Comparison of ENCODE assay signal across 1 cellular context in the genomic region with DNA sequence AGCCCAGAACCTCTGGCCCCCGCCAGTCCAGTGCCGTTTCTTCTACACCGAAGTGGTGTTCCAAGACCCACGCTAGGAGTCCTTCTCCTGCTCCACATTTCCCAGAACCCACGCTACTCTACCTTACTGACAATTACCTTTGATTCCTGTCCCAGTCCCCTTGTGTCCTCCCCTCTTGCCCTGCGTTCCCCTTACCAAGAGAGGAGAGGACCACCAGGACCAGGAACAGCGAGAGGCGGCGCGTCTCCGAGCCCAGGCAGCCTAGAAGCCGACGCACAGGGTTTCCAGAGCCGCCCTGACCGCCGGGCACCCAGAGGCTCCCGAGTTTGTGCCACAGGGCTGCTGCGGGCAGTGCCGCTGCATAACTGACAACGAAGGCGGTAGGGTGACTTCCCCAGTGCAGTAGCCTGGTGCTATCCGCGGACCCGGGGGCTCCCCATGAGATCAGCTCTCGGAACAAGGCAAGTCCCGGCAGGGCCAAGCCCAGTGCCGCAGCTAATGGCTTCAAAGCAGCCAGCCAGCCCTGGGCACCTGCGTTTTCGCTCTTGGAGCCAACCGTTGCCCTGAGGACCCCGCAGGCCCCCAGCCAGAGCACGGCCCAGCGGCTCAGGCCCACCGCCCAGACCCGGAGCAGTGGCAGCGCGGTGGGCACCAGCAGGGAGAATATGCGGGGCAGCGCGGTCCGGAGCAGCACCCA.
TF ChIP-seq lines count a peak whose summit lies in the region.

No MANE protein-coding gene starts in this region.

TF ChIP-seq in WTC11, 78 proteins besides CTCF, POLR2A, EP300 and RAD21 (continued from another document):
- TF ChIP-seq, protein P1, sequence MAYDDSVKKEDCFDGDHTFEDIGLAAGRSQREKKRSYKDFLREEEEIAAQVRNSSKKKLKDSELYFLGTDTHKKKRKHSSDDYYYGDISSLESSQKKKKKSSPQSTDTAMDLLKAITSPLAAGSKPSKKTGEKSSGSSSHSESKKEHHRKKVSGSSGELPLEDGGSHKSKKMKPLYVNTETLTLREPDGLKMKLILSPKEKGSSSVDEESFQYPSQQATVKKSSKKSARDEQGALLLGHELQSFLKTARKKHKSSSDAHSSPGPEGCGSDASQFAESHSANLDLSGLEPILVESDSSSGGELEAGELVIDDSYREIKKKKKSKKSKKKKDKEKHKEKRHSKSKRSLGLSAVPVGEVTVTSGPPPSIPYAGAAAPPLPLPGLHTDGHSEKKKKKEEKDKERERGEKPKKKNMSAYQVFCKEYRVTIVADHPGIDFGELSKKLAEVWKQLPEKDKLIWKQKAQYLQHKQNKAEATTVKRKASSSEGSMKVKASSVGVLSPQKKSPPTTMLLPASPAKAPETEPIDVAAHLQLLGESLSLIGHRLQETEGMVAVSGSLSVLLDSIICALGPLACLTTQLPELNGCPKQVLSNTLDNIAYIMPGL (CRISPR knock-in tag; IDR thresholded peaks at IDR 0.05), result peak; percentile 27; the same call in 1 of the 2 replicates
- no peak for TF ChIP-seq NFATC4 (CRISPR knock-in tag; IDR thresholded peaks at IDR 0.05)
